Comparison of ENCODE assay signal across 8 cellular contexts in the genomic region with DNA sequence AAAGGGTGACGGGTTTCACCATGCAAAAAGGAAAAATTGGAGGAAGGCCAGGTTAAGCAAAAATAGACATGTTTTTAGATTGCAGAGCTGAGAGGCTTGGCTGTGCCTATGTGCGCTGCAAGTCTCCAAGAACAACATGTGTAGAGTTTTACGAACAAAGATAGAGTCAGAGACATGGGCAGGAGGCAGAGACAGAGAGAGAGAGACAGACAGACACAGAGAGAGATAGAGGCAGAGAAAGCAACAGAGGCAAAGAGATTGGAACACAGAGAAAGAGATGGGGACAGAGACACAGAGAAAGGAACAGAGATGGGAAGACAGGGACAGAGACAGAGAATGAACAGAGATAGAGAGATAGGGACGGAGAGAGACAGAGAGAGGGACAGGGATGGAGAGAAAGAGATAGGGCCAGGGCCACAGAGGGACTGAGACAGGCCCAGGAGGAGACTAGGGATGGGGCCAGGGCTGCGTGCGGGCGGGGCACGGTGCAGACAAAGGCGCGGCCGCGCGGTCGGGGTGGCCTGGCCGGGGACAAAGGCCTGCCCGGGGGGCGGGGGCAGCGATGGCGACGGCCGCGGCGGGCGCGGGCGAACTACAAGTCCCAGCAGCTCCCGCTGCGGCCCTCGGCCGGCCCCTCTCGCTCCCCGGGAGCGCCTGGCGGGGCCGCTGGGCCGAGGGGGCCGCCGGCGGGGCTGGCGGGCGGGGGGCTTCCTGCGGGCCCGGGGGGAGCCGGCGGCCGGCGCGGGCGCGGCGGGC. TPM values are rescaled to one million over a fixed set of nuclear protein-coding genes. Genes with fewer than 3 reads are reported as not detected.
A peak's percentile ranks its signal among the peaks of the same experiment; 100 is the strongest.
DNase-seq lines count a peak whose midpoint lies in the region; ATAC-seq and TF ChIP-seq lines count a peak whose summit lies in the region.

Gene ZNF358, plus strand, starts transcription at position 633 of the 756 bp plus-strand sequence. CDS start 3,140 bp downstream, outside the sequence.

- POLR2A ChIA-PET in Caco-2 (lab: Charles Lee) = interaction anchor here (0.6 to 0.9 kb wide), 2 partner anchors 9 to 91 kb away, joined by 3 to 6 read pairs; no protein-coding TSS in a partner anchor

- no peaks in the 10 kb centered on the region for H3K9me3 Mint-ChIP-seq in Caco-2 (ENCODE audit: unreplicated experiment)

- H3K4me1 ChIP-seq in Caco-2 = peaks cover 5% of the 10 kb centered on the region; the same call in 1 of the 2 replicates
- H3K4me1 ChIP-seq in SJCRH30 = peaks cover 3% of the 10 kb centered on the region; the same call in 1 of the 2 replicates
- peaks cover 0 to 8% of the 10 kb centered on the region in 2 donors for H3K4me1 ChIP-seq in breast epithelium
- H3K4me1 ChIP-seq in iPS-15b (ENCODE audit: control insufficient read depth, insufficient read depth, low read length) = peaks cover 5% of the 10 kb centered on the region

- no peak for ATAC-seq in HG02798 (IDR thresholded peaks at IDR 0.05; ENCODE audit: poor library complexity, unreplicated experiment)

- intact Hi-C loops in Caco-2 (cut with micrococcal nuclease; ENCODE audit: unreplicated experiment) (loop anchor here (10.0 kb wide), 1 partner anchor 121 kb away; no protein-coding TSS in a partner anchor), breast epithelium (cut with DNase I; ENCODE audit: low total_unique reads) (no loop called here)

- H3K27me3 ChIP-seq in Caco-2 (replicated peaks; ENCODE audit: control insufficient read depth, insufficient read depth, low read length) (no peaks in the 10 kb centered on the region), SJCRH30 (no peaks in the 10 kb centered on the region), breast epithelium (no peaks in the 10 kb centered on the region), iPS-15b (ENCODE audit: control insufficient read depth, insufficient read depth, low read length) (no peaks in the 10 kb centered on the region)

- BruUV-seq in Caco-2 (replicated peaks; lab: Mats Ljungman, UMichigan) = no TSS peak

- H3K27ac ChIP-seq in SJCRH30 (peak within 1 kb of the TSS; percentile 74), breast epithelium (peak within 1 kb of the TSS; percentile 83 to 96)

- H3K4me1 Mint-ChIP-seq in Caco-2 (ENCODE audit: low read depth, unreplicated experiment) = peaks cover 8% of the 10 kb centered on the region

- H3K9me3 ChIP-seq in Caco-2 (no peaks in the 10 kb centered on the region), SJCRH30 (replicated peaks) (no peaks in the 10 kb centered on the region), breast epithelium (no peaks in the 10 kb centered on the region), iPS-15b (ENCODE audit: control insufficient read depth, insufficient read depth, low read length) (no peaks in the 10 kb centered on the region)

- no peaks in the 10 kb centered on the region for H3K27me3 Mint-ChIP-seq in Caco-2 (ENCODE audit: insufficient read depth, unreplicated experiment)

- peak within 1 kb of the TSS; percentile 74 for H3K4me3 Mint-ChIP-seq in Caco-2 (ENCODE audit: unreplicated experiment)

- H3K36me3 ChIP-seq in Caco-2 (ENCODE audit: control insufficient read depth, insufficient read depth, low read length) (peaks cover 1% of the 10 kb centered on the region; the same call in 1 of the 2 replicates), SJCRH30 (no peaks in the 10 kb centered on the region), breast epithelium (peaks cover 8% of the 10 kb centered on the region), iPS-15b (ENCODE audit: control insufficient read depth, insufficient read depth, low read length) (no peaks in the 10 kb centered on the region)

- CTCF ChIA-PET in Caco-2 (lab: Charles Lee) = no interaction called here

- peak; percentile 79 to 85 for DNase-seq in Caco-2
- DNase-seq in HT1080 (ENCODE audit: low read depth) = peak; percentile 33
- peak; percentile 82 to 83 for DNase-seq in SJCRH30
- peak in 1 of 2 donors; percentile 53 for DNase-seq in breast epithelium (ENCODE audit: low spot score in 2 of 2)
- no peak for DNase-seq in renal cortical epithelial cell (ENCODE audit: low read depth)
- no peak for DNase-seq in NK-92 treated with Interleukin-12 subunit alpha and Interleukin-12 subunit beta, amount 100 ng/mL, for 24 hours (lab: John Stamatoyannopoulos, UW)

- H3K27ac Mint-ChIP-seq in Caco-2 (ENCODE audit: unreplicated experiment) = peak within 1 kb of the TSS; percentile 40

- no peak for TF ChIP-seq CTCF in Caco-2 (IDR thresholded peaks at IDR 0.05; ENCODE audit: insufficient read depth in 1 of 2, low read depth in 1 of 2, low read length in 1 of 2, severe bottlenecking in 1 of 2, unreplicated experiment in 1 of 2)
- no peak for TF ChIP-seq CTCF in breast epithelium (IDR thresholded peaks at IDR 0.05)

- H3K9ac ChIP-seq in iPS-15b (ENCODE audit: low read depth, low read length) = peak within 1 kb of the TSS; percentile 94

- H3K4me3 ChIP-seq in Caco-2 (ENCODE audit: low read depth, low read length) = peak within 1 kb of the TSS; percentile 75
- H3K4me3 ChIP-seq in SJCRH30 = peak within 1 kb of the TSS; percentile 71
- H3K4me3 ChIP-seq in breast epithelium = peak within 1 kb of the TSS; percentile 64 to 90 (median 75)
- H3K4me3 ChIP-seq in iPS-15b (ENCODE audit: low read depth, low read length) = peak within 1 kb of the TSS; percentile 78

- peaks cover 11% of the 10 kb centered on the region for H3K36me3 Mint-ChIP-seq in Caco-2 (ENCODE audit: insufficient read depth, unreplicated experiment)

- TF ChIP-seq POLR2A in breast epithelium (IDR thresholded peaks at IDR 0.05) = no peak

RNA-seq across cellular contexts. Expression of gene ZNF358, which starts in this region (rescaled TPM):
- total RNA-seq in Caco-2 (2022) (29.4 TPM in 2 replicates), breast epithelium (10 to 100 TPM; 34.0 to 65.3 (median 34.7) TPM), renal cortical epithelial cell (10.9 and 27.1 TPM in 2 replicates)
- total RNA-seq in HT1080 (2014; rRNA removed; shearing (Covaris generic)) = 25.2 and 29.8 TPM in 2 replicates
- 37.0 and 40.0 TPM in 2 replicates for polyA plus RNA-seq in HT1080 (2015; cell fraction: cytosol; rRNA removed)
- 13.1 and 16.0 TPM in 2 replicates for polyA plus RNA-seq in HT1080 (2015; cell fraction: nucleus; rRNA removed)
- 28.8 and 33.8 TPM in 2 replicates for total RNA-seq in SJCRH30 (2014; rRNA removed; shearing (Covaris generic))

Comparison
In these comparisons a context has a peak if more than half of its experiments do, and no peak if none do; other contexts are left out.
1. DNase-seq: peak in Caco-2 (2 of 2), HT1080 (single experiment) and SJCRH30 (2 of 2); none in renal cortical epithelial cell (single experiment) and NK-92 treated with Interleukin-12 subunit alpha and Interleukin-12 subunit beta, amount 100 ng/mL, for 24 hours (single experiment).
2. Peak in every context shown above with its lines, with median percentiles within 50 percentile points of each other: H3K4me3 ChIP-seq.